Comparison of ENCODE assay signal across 13 cellular contexts in genomic region chr7:149719912-149720335, GRCh38. TPM values are rescaled to one million over a fixed set of nuclear protein-coding genes. Genes with fewer than 3 reads are reported as not detected.
DNase-seq lines count a peak whose midpoint lies in the region; ATAC-seq, FAIRE-seq and TF ChIP-seq lines count a peak whose summit lies in the region.
"Had no signal": no experiment of that assay in that cellular context is flagged by ENCODE, and none has a peak within 500 bp of the region (broad histone marks: within the 10 kb centered on the region; RNA-seq: fewer than 3 reads in every experiment).

No MANE protein-coding gene starts in this region.

- peaks cover 0 to 33% of the 10 kb centered on the region in 2 donors for H3K36me3 ChIP-seq in gastrocnemius medialis
- H3K36me3 ChIP-seq: colonic mucosa, prostate gland, uterus had no signal

- TF ChIP-seq POLR2A in gastrocnemius medialis (IDR thresholded peaks at IDR 0.05): no peak

- in situ Hi-C loops in gastrocnemius medialis (cut with MboI; ENCODE audit: low sequenced_read_pairs in 4 of 4): no loop called here

- H3K4me1 Mint-ChIP-seq in activated T-helper 1 cell treated with anti-CD3 and anti-CD28 coated beads, Interleukin-12 subunit alpha, Interleukin-12 subunit beta, Interleukin-2, Interleukin-4 antibody, amounts not matched to agents 30 ng/mL and 10 ng/mL and 1 ng/mL, durations not matched to agents 14 hours and 24 hours and 36 hours (ENCODE audit: low read depth): peaks cover 13% of the 10 kb centered on the region

- H3K27me3 Mint-ChIP-seq in activated T-helper 1 cell treated with anti-CD3 and anti-CD28 coated beads, Interleukin-12 subunit alpha, Interleukin-12 subunit beta, Interleukin-2, Interleukin-4 antibody, amounts not matched to agents 30 ng/mL and 10 ng/mL and 1 ng/mL, durations not matched to agents 14 hours and 24 hours and 36 hours (ENCODE audit: insufficient read depth): no peaks in the 10 kb centered on the region

- peak; percentile 29 for DNase-seq in GM18507 (ENCODE audit: extremely low spot score, insufficient read length, low read depth)
- DNase-seq in gastrocnemius medialis: no peak
- DNase-seq in NCI-H2196 treated with DMSO at 0.1 percent for 48 hours (lab: John Stamatoyannopoulos, UW; ENCODE audit: unreplicated experiment): no peak
- DNase-seq in activated T-helper 1 cell treated with anti-CD3 and anti-CD28 coated beads, Interleukin-12 subunit alpha, Interleukin-12 subunit beta, Interleukin-2, Interleukin-4 antibody, amounts not matched to agents 30 ng/mL and 10 ng/mL and 1 ng/mL, durations not matched to agents 14 hours and 24 hours and 36 hours (ENCODE audit: low spot score): no peak
- no peak for DNase-seq in NCI-H446 (lab: John Stamatoyannopoulos, UW)
- DNase-seq in activated CD4-positive, alpha-beta T cell treated with anti-CD3 and anti-CD28 coated beads, Interleukin-2, amount 50 U/mL, for 48 hours: no peak
- DNase-seq: activated CD4-positive, alpha-beta T cell treated with anti-CD3 and anti-CD28 coated beads for 1 hour; colonic mucosa; uterus had no signal

- FAIRE-seq in GM18507 (lab: Jason Lieb, UNC): peak; percentile 84

- H3K27ac ChIP-seq in cingulate gyrus (ENCODE audit: low read depth, low read length) (peak overlapping the region; percentile 65), gastrocnemius medialis (peak overlapping the region; percentile 55 to 69 (median 62))
- H3K27ac ChIP-seq: colonic mucosa, prostate gland, uterus had no signal

- intact Hi-C loops in gastrocnemius medialis (cut with DNase I; ENCODE audit: low total_unique reads): loop anchor here (10.0 kb wide), 1 partner anchor 835 kb away; the partner anchor contains the start of gene EZH2
- intact Hi-C loops in activated T-helper 1 cell treated with anti-CD3 and anti-CD28 coated beads, Interleukin-12 subunit alpha, Interleukin-12 subunit beta, Interleukin-2, Interleukin-4 antibody, amounts not matched to agents 30 ng/mL and 10 ng/mL and 1 ng/mL, durations not matched to agents 14 hours and 24 hours and 36 hours (cut with micrococcal nuclease): loop anchor here (10.0 kb wide), 2 partner anchors 435 to 1365 kb away; partner anchors contain the start of genes AGAP3, FASTK and TMUB1

- H3K9me3 ChIP-seq in gastrocnemius medialis: no peaks in the 10 kb centered on the region
- H3K9me3 ChIP-seq: colonic mucosa, prostate gland, uterus had no signal

- H3K27me3 ChIP-seq in gastrocnemius medialis: no peaks in the 10 kb centered on the region
- H3K27me3 ChIP-seq: colonic mucosa, uterus had no signal

- H3K4me3 Mint-ChIP-seq in activated T-helper 1 cell treated with anti-CD3 and anti-CD28 coated beads, Interleukin-12 subunit alpha, Interleukin-12 subunit beta, Interleukin-2, Interleukin-4 antibody, amounts not matched to agents 30 ng/mL and 10 ng/mL and 1 ng/mL, durations not matched to agents 14 hours and 24 hours and 36 hours: no peak overlapping the region

- no peaks in the 10 kb centered on the region for H3K9me3 Mint-ChIP-seq in activated T-helper 1 cell treated with anti-CD3 and anti-CD28 coated beads, Interleukin-12 subunit alpha, Interleukin-12 subunit beta, Interleukin-2, Interleukin-4 antibody, amounts not matched to agents 30 ng/mL and 10 ng/mL and 1 ng/mL, durations not matched to agents 14 hours and 24 hours and 36 hours

- no peaks in the 10 kb centered on the region for H3K36me3 Mint-ChIP-seq in activated T-helper 1 cell treated with anti-CD3 and anti-CD28 coated beads, Interleukin-12 subunit alpha, Interleukin-12 subunit beta, Interleukin-2, Interleukin-4 antibody, amounts not matched to agents 30 ng/mL and 10 ng/mL and 1 ng/mL, durations not matched to agents 14 hours and 24 hours and 36 hours (ENCODE audit: low read depth)

- TF ChIP-seq CTCF in gastrocnemius medialis (IDR thresholded peaks at IDR 0.05 in 4 of 5, conservative IDR thresholded peaks at IDR 0.05 in 1 of 5): no peak

- peak; percentile 63 for ATAC-seq in HG02678 (IDR thresholded peaks at IDR 0.05; ENCODE audit: unreplicated experiment)
- no peak for ATAC-seq in gastrocnemius medialis

- no peak overlapping the region for H3K27ac Mint-ChIP-seq in activated T-helper 1 cell treated with anti-CD3 and anti-CD28 coated beads, Interleukin-12 subunit alpha, Interleukin-12 subunit beta, Interleukin-2, Interleukin-4 antibody, amounts not matched to agents 30 ng/mL and 10 ng/mL and 1 ng/mL, durations not matched to agents 14 hours and 24 hours and 36 hours

- peak overlapping the region in 1 of 4 donors; percentile 2 for H3K4me3 ChIP-seq in gastrocnemius medialis
- H3K4me3 ChIP-seq: colonic mucosa, lung, prostate gland, uterus had no signal

- H3K4me1 ChIP-seq in gastrocnemius medialis: peaks cover 28 to 34% of the 10 kb centered on the region in 2 donors
- H3K4me1 ChIP-seq: colonic mucosa, uterus had no signal

RNA-seq across cellular contexts. Expression of gene ZNF467, which starts 53.5 kb away (rescaled TPM):
- total RNA-seq in gastrocnemius medialis: 1 to 10 TPM in 2 of 4 donors, under 1 TPM in 2; 0.15 to 1.8 (median 0.95) TPM
- 0.10 TPM in 2 replicates for total RNA-seq in activated T-helper 1 cell treated with anti-CD3 and anti-CD28 coated beads, Interleukin-12 subunit alpha, Interleukin-12 subunit beta, Interleukin-2, Interleukin-4 antibody, amounts not matched to agents 30 ng/mL and 10 ng/mL and 1 ng/mL, durations not matched to agents 14 hours and 24 hours and 36 hours
